8 cellular contexts compared by ENCODE assay signal in the genomic region with DNA sequence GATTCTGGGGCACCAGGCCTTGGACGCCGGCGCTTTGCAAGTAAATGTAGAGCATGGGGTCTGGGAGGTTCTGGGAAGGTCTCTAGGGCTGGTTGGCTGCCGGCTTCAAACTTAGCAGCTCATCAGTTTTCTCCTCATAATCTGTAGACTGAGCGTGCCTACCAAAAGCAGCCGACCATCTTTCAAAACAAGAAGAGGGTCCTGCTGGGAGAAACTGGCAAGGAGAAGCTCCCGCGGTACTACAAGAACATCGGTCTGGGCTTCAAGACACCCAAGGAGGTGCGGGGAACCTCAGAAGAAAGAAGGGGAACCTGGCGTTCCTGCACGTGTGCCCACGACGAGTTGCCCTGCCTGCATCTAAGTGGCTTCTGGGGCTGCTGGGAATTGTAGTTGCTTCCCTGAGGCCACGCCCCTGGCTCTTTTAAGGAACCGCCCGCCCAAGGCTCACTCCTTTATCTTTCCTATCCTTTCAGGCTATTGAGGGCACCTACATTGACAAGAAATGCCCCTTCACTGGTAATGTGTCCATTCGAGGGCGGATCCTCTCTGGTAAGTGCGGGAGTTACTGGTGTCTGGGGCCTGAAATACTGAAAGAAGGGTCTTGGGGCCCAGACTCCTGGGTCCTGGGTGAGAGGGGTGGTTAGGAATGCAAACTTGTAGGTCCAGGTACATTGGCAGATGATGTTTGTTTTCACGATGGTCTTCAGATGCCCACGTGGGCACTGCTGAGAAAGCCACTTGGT. TPM values are rescaled to one million over a fixed set of nuclear protein-coding genes. Genes with fewer than 3 reads are reported as not detected.
A peak's percentile ranks its signal among the peaks of the same experiment; 100 is the strongest.
DNase-seq lines count a peak whose midpoint lies in the region; ATAC-seq and TF ChIP-seq lines count a peak whose summit lies in the region.

No MANE protein-coding gene starts in this region.

- H3K36me3 ChIP-seq in ACC112 (ENCODE audit: insufficient read depth, low read length) (peaks cover 22% of the 10 kb centered on the region), cardiac muscle cell (peaks cover 33% of the 10 kb centered on the region), psoas muscle (ENCODE audit: insufficient read depth in 1 of 2, low read depth in 1 of 2) (peaks cover 23 to 42% of the 10 kb centered on the region in 2 donors)

- no peak overlapping the region for H2AFZ ChIP-seq in ACC112 (ENCODE audit: low read length, unreplicated experiment)

- H3K4me1 Mint-ChIP-seq in activated naive CD4-positive, alpha-beta T cell treated with anti-CD3 and anti-CD28 coated beads for 36 hours (ENCODE audit: low read depth): peaks cover 49% of the 10 kb centered on the region

- peaks cover 7% of the 10 kb centered on the region for H3K4me1 ChIP-seq in ACC112 (ENCODE audit: control insufficient read depth, insufficient read depth, low read length, unreplicated experiment)
- H3K4me1 ChIP-seq in cardiac muscle cell (ENCODE audit: low read depth): peaks cover 10% of the 10 kb centered on the region
- peaks cover 35% of the 10 kb centered on the region for H3K4me1 ChIP-seq in psoas muscle

- WGBS in psoas muscle, 3 donors: 17 to 27% (median 20%) methylated on average over 22 of the region's 22 CpGs

- H3K79me2 ChIP-seq in ACC112 (ENCODE audit: control insufficient read depth, insufficient read depth, low read length, unreplicated experiment): peaks cover 21% of the 10 kb centered on the region

- peak overlapping the region; percentile 87 for H3K4me3 Mint-ChIP-seq in activated naive CD4-positive, alpha-beta T cell treated with anti-CD3 and anti-CD28 coated beads for 36 hours

- H3K4me3 ChIP-seq in ACC112 (ENCODE audit: low read depth, low read length): peak overlapping the region; percentile 82
- H3K4me3 ChIP-seq in cardiac muscle cell: peak overlapping the region; percentile 98
- peak overlapping the region; percentile 99 for H3K4me3 ChIP-seq in psoas muscle

- H3K27me3 Mint-ChIP-seq in activated naive CD4-positive, alpha-beta T cell treated with anti-CD3 and anti-CD28 coated beads for 36 hours (ENCODE audit: low read depth): no peaks in the 10 kb centered on the region

- H3K27ac ChIP-seq in ACC112 (ENCODE audit: low read depth, low read length): peak overlapping the region; percentile 79
- peak overlapping the region; percentile 96 for H3K27ac ChIP-seq in cardiac muscle cell
- peak overlapping the region; percentile 98 for H3K27ac ChIP-seq in psoas muscle

- CTCF ChIA-PET in activated naive CD4-positive, alpha-beta T cell treated with anti-CD3 and anti-CD28 coated beads for 36 hours (lab: Charles Lee): no interaction called here

- ATAC-seq in psoas muscle (peak in 1 of 4 donors; percentile 31), HG03432 (IDR thresholded peaks at IDR 0.05; ENCODE audit: unreplicated experiment) (no peak), HG02981 (IDR thresholded peaks at IDR 0.05; ENCODE audit: unreplicated experiment) (no peak)

- intact Hi-C loops in activated naive CD4-positive, alpha-beta T cell treated with anti-CD3 and anti-CD28 coated beads for 36 hours (cut with micrococcal nuclease): loop anchor here (2.0 to 10.0 kb wide), 3 partner anchors 58 to 622 kb away; partner anchors contain the start of genes AKT1S1, PPP1R15A and TBC1D17
- intact Hi-C loops in psoas muscle (cut with DNase I): loop anchor here (5.0 to 10.0 kb wide), 2 partner anchors 318 to 380 kb away; partner anchors contain the start of genes AKT1S1 (in 1 of the 2), FUZ (in 1 of the 2), MED25 (in 1 of the 2) and TBC1D17 (in 1 of the 2)

- H3K9me3 ChIP-seq in cardiac muscle cell (ENCODE audit: low read depth): no peaks in the 10 kb centered on the region
- no peaks in the 10 kb centered on the region for H3K9me3 ChIP-seq in psoas muscle

- DNase-seq in GM19240 (ENCODE audit: insufficient read length, low spot score) (peak; percentile 42), RPMI7951 (ENCODE audit: low read depth) (peak; percentile 68), cardiac muscle cell (ENCODE audit: low read depth in 1 of 2, low spot score in 1 of 2) (peak; percentile 63), psoas muscle (peak; percentile 61 to 72)
- peak; percentile 79 for DNase-seq in activated naive CD4-positive, alpha-beta T cell treated with anti-CD3 and anti-CD28 coated beads for 36 hours

- H3K27me3 ChIP-seq in ACC112 (ENCODE audit: insufficient read depth, low read length): no peaks in the 10 kb centered on the region
- H3K27me3 ChIP-seq in cardiac muscle cell: no peaks in the 10 kb centered on the region
- no peaks in the 10 kb centered on the region for H3K27me3 ChIP-seq in psoas muscle (ENCODE audit: insufficient read depth in 3 of 3, low read length in 2 of 3)

- no peaks in the 10 kb centered on the region for H3K9me3 Mint-ChIP-seq in activated naive CD4-positive, alpha-beta T cell treated with anti-CD3 and anti-CD28 coated beads for 36 hours

- peak overlapping the region; percentile 96 for H3K27ac Mint-ChIP-seq in activated naive CD4-positive, alpha-beta T cell treated with anti-CD3 and anti-CD28 coated beads for 36 hours

- peaks cover 45% of the 10 kb centered on the region for H3K36me3 Mint-ChIP-seq in activated naive CD4-positive, alpha-beta T cell treated with anti-CD3 and anti-CD28 coated beads for 36 hours (ENCODE audit: low read depth)

- TF ChIP-seq CTCF in cardiac muscle cell (IDR thresholded peaks at IDR 0.05; ENCODE audit: low read depth, low read length) (no peak), psoas muscle (IDR thresholded peaks at IDR 0.05) (no peak)

RNA-seq across cellular contexts. Expression of gene RPS11, which starts 1.0 kb away (rescaled TPM):
- total RNA-seq in RPMI7951 (2014; rRNA removed; shearing (Covaris generic)): 4,830 and 4,921 TPM in 2 replicates
- total RNA-seq in activated naive CD4-positive, alpha-beta T cell treated with anti-CD3 and anti-CD28 coated beads for 36 hours: 1,000 to 10,000 TPM; 3,906 to 3,945 TPM
- 2,191 and 3,526 TPM in 2 replicates for total RNA-seq in cardiac muscle cell
- polyA plus RNA-seq in cardiac muscle cell: 619 and 678 TPM in 2 replicates
- total RNA-seq in psoas muscle: 1,000 to 10,000 TPM; 1,146 to 1,506 (median 1,232) TPM
- 1,000 to 10,000 TPM; 2,461 to 3,844 (median 3,134) TPM for polyA plus RNA-seq in psoas muscle

RNA-seq across cellular contexts. Expression of gene RPL13A, which starts 9.8 kb away (rescaled TPM):
- total RNA-seq in RPMI7951 (2014; rRNA removed; shearing (Covaris generic)): 2,557 and 2,630 TPM in 2 replicates
- total RNA-seq in activated naive CD4-positive, alpha-beta T cell treated with anti-CD3 and anti-CD28 coated beads for 36 hours: 1,000 to 10,000 TPM; 4,441 to 4,607 TPM
- total RNA-seq in cardiac muscle cell: 2,232 and 2,350 TPM in 2 replicates
- polyA plus RNA-seq in cardiac muscle cell: 752 and 964 TPM in 2 replicates
- 1,000 to 10,000 TPM; 1,392 to 2,022 (median 1,763) TPM for total RNA-seq in psoas muscle
- 1,000 to 10,000 TPM; 1,992 to 2,955 (median 2,046) TPM for polyA plus RNA-seq in psoas muscle

RNA-seq across cellular contexts. Expression of gene FCGRT, which starts 15.2 kb away (rescaled TPM):
- 14.7 and 22.9 TPM in 2 replicates for total RNA-seq in RPMI7951 (2014; rRNA removed; shearing (Covaris generic))
- 10 to 100 TPM; 15.7 to 17.1 TPM for total RNA-seq in activated naive CD4-positive, alpha-beta T cell treated with anti-CD3 and anti-CD28 coated beads for 36 hours
- total RNA-seq in cardiac muscle cell (48.8 and 61.4 TPM in 2 replicates), psoas muscle (10 to 100 TPM; 42.2 to 79.3 (median 60.3) TPM)
- polyA plus RNA-seq in cardiac muscle cell (54.7 and 62.2 TPM in 2 replicates), psoas muscle (10 to 100 TPM; 32.0 to 48.2 (median 39.9) TPM)

RNA-seq across cellular contexts. Expression of gene FLT3LG, which starts 23.2 kb away (rescaled TPM):
- 8.0 and 12.7 TPM in 2 replicates for total RNA-seq in RPMI7951 (2014; rRNA removed; shearing (Covaris generic))
- total RNA-seq in activated naive CD4-positive, alpha-beta T cell treated with anti-CD3 and anti-CD28 coated beads for 36 hours: 10 to 100 TPM; 23.9 to 28.4 TPM
- 0.28 and 2.0 TPM in 2 replicates for total RNA-seq in cardiac muscle cell
- 0.86 and 2.6 TPM in 2 replicates for polyA plus RNA-seq in cardiac muscle cell
- 1 to 10 TPM; 1.9 to 3.2 (median 2.5) TPM for total RNA-seq in psoas muscle
- 1 to 10 TPM; 1.9 to 4.5 (median 4.1) TPM for polyA plus RNA-seq in psoas muscle

RNA-seq across cellular contexts. Expression of gene RCN3, which starts 30.6 kb away (rescaled TPM):
- total RNA-seq in RPMI7951 (2014; rRNA removed; shearing (Covaris generic)): 145 and 157 TPM in 2 replicates
- 1 to 10 TPM; 6.7 to 7.2 TPM for total RNA-seq in activated naive CD4-positive, alpha-beta T cell treated with anti-CD3 and anti-CD28 coated beads for 36 hours
- total RNA-seq in cardiac muscle cell (12.8 and 15.2 TPM in 2 replicates), psoas muscle (1 to 10 TPM; 6.4 to 8.6 (median 7.4) TPM)
- polyA plus RNA-seq in cardiac muscle cell (9.4 and 10.5 TPM in 2 replicates), psoas muscle (1 to 10 TPM; 3.9 to 9.6 (median 7.3) TPM)
